25 cellular contexts compared by ENCODE assay signal in genomic region chr9:37515620-37516258, GRCh38.
"Had no signal": no experiment of that assay in that cellular context is flagged by ENCODE, and none has a peak within 500 bp of the region (broad histone marks: within the 10 kb centered on the region; RNA-seq: fewer than 3 reads in every experiment).

No MANE protein-coding gene starts in this region.

- H3K4me3 Mint-ChIP-seq: activated CD8-positive, alpha-beta T cell treated with anti-CD3 and anti-CD28 coated beads for 36 hours; activated naive CD8-positive, alpha-beta T cell; activated T-cell treated with anti-CD3 and anti-CD28 coated beads, Interleukin-2, amount 50 U/mL, for 4 hours; naive thymus-derived CD8-positive, alpha-beta T cell; neural crest cell had no signal

- DNase-seq: activated CD4-positive, alpha-beta T cell treated with anti-CD3 and anti-CD28 coated beads for 48 hours; activated CD8-positive, alpha-beta T cell treated with anti-CD3 and anti-CD28 coated beads for 36 hours; activated T-cell treated with anti-CD3 and anti-CD28 coated beads, Interleukin-2, amount 50 U/mL, for 4 hours; anterior cingulate cortex; effector CD8-positive, alpha-beta T cell; islet precursor cell; left cardiac atrium; left ventricle myocardium superior; mammary epithelial cell; naive thymus-derived CD8-positive, alpha-beta T cell; nucleus accumbens; pancreas; stimulated activated CD4-positive, alpha-beta T cell treated with anti-CD3 and anti-CD28 coated beads, Interleukin-15, amount 100 ng/mL, for 24 hours; stimulated activated CD4-positive, alpha-beta T cell treated with anti-CD3 and anti-CD28 coated beads, Interleukin-2, amount 100 ng/mL, for 24 hours; stimulated activated naive CD4-positive, alpha-beta T cell; T-helper 1 cell had no signal

- ATAC-seq: activated CD8-positive, alpha-beta T cell treated with anti-CD3 and anti-CD28 coated beads for 36 hours; activated T-cell treated with anti-CD3 and anti-CD28 coated beads, Interleukin-2, amount 50 U/mL, for 4 hours; gastroesophageal sphincter; left cardiac atrium; left ventricle myocardium superior; naive thymus-derived CD8-positive, alpha-beta T cell; pancreas had no signal

- H3K27me3 Mint-ChIP-seq: activated CD8-positive, alpha-beta T cell treated with anti-CD3 and anti-CD28 coated beads for 36 hours; activated naive CD8-positive, alpha-beta T cell had no signal

- FAIRE-seq: bronchial epithelial cell, pancreas had no signal

- H3K9me3 ChIP-seq: colonic mucosa, gastroesophageal sphincter, pancreas, right atrium auricular region, tibial nerve had no signal

- H3K9me3 Mint-ChIP-seq: activated CD8-positive, alpha-beta T cell treated with anti-CD3 and anti-CD28 coated beads for 36 hours; activated T-cell treated with anti-CD3 and anti-CD28 coated beads, Interleukin-2, amount 50 U/mL, for 4 hours; activated T-helper 2 cell treated with anti-CD3 and anti-CD28 coated beads, Interferon-gamma antibody, Interleukin-2, Interleukin-4, amounts not matched to agents 10 μg/mL and 5 μg/mL and 100 μg/mL, durations not matched to agents 14 hours and 24 hours and 36 hours; naive thymus-derived CD8-positive, alpha-beta T cell; neural crest cell had no signal

- H3K4me3 ChIP-seq: colonic mucosa, gastroesophageal sphincter, hepatocyte, pancreas, right atrium auricular region, tibial nerve had no signal

- H3K27me3 ChIP-seq: colonic mucosa, gastroesophageal sphincter, hepatocyte, pancreas, right atrium auricular region, tibial nerve had no signal

- H3K4me1 ChIP-seq: colonic mucosa, gastroesophageal sphincter, pancreas, right atrium auricular region, tibial nerve had no signal

- H3K27ac ChIP-seq: colonic mucosa, gastroesophageal sphincter, hepatocyte, pancreas, right atrium auricular region, tibial nerve had no signal

- H3K27ac Mint-ChIP-seq: activated CD8-positive, alpha-beta T cell treated with anti-CD3 and anti-CD28 coated beads for 36 hours; activated naive CD8-positive, alpha-beta T cell; activated T-helper 2 cell treated with anti-CD3 and anti-CD28 coated beads, Interferon-gamma antibody, Interleukin-2, Interleukin-4, amounts not matched to agents 10 μg/mL and 5 μg/mL and 100 μg/mL, durations not matched to agents 14 hours and 24 hours and 36 hours had no signal

- H3K36me3 ChIP-seq: colonic mucosa, pancreas had no signal
